18 cellular contexts compared by ENCODE assay signal in genomic region chr3:141860766-141861513, GRCh38. TPM values are rescaled to one million over a fixed set of nuclear protein-coding genes. Genes with fewer than 3 reads are reported as not detected.
DNase-seq lines count a peak whose midpoint lies in the region; TF ChIP-seq lines count a peak whose summit lies in the region.
"Had no signal": no experiment of that assay in that cellular context is flagged by ENCODE, and none has a peak within 500 bp of the region (broad histone marks: within the 10 kb centered on the region; RNA-seq: fewer than 3 reads in every experiment).

No MANE protein-coding gene starts in this region.

- intact Hi-C loops in PC-9 (cut with micrococcal nuclease; ENCODE audit: unreplicated experiment) = no loop called here

- WGBS in mesenchymal stem cell = 75% methylated on average over 6 of the region's 8 CpGs

- no peaks in the 10 kb centered on the region for H3K9me3 ChIP-seq in BLaER1
- no peaks in the 10 kb centered on the region for H3K9me3 ChIP-seq in Loucy (ENCODE audit: insufficient read depth, low read depth, low read length)
- H3K9me3 ChIP-seq in mesenchymal stem cell (ENCODE audit: control insufficient read depth, low read length) = no peaks in the 10 kb centered on the region
- H3K9me3 ChIP-seq in PC-9 (ENCODE audit: insufficient read depth, low read depth) = no peaks in the 10 kb centered on the region
- H3K9me3 ChIP-seq: gastrocnemius medialis had no signal

- TF ChIP-seq CTCF in Loucy (conservative IDR thresholded peaks at IDR 0.05; ENCODE audit: low read length) (no peak), endothelial cell (IDR thresholded peaks at IDR 0.05; ENCODE audit: unreplicated experiment) (no peak), PC-9 (conservative IDR thresholded peaks at IDR 0.05) (no peak)

- CTCF ChIA-PET in PC-9 (lab: Charles Lee) = no interaction called here

- H2BK120ac ChIP-seq in mesenchymal stem cell (ENCODE audit: low read depth, low read length) = no peak overlapping the region

- H3K79me1 ChIP-seq in mesenchymal stem cell (replicated peaks; ENCODE audit: low read length, poor library complexity, severe bottlenecking) = no peaks in the 10 kb centered on the region

- H4K91ac ChIP-seq in mesenchymal stem cell (ENCODE audit: low read length) = no peak overlapping the region

- POLR2A ChIA-PET in PC-9 (lab: Charles Lee; ENCODE audit: unreplicated experiment) = no interaction called here

- no peaks in the 10 kb centered on the region for H4K20me1 ChIP-seq in BLaER1
- H4K20me1 ChIP-seq in Loucy (ENCODE audit: insufficient read depth, low read length, poor library complexity, severe bottlenecking) = no peaks in the 10 kb centered on the region
- no peaks in the 10 kb centered on the region for H4K20me1 ChIP-seq in PC-9 (ENCODE audit: insufficient read depth)

- H3F3A ChIP-seq in Loucy (ENCODE audit: low read depth) (no peaks in the 10 kb centered on the region), PC-9 (ENCODE audit: insufficient read depth, low read depth) (no peaks in the 10 kb centered on the region)

- H3K18ac ChIP-seq in mesenchymal stem cell (ENCODE audit: low read depth in 1 of 2, low read length in 2 of 2) = peak overlapping the region in 1 of 2 experiments; percentile 12

- H3K9ac ChIP-seq in BLaER1 (no peak overlapping the region), Loucy (ENCODE audit: low read depth, low read length, poor library complexity, severe bottlenecking) (no peak overlapping the region), mesenchymal stem cell (ENCODE audit: low read length) (no peak overlapping the region)

- H3K4ac ChIP-seq in mesenchymal stem cell (ENCODE audit: low read depth in 1 of 2, low read length in 2 of 2) = peak overlapping the region in 1 of 2 experiments; percentile 50

- H3K23ac ChIP-seq in mesenchymal stem cell (ENCODE audit: low read length in 2 of 2) = no peak overlapping the region

- no TSS peak for BruUV-seq in PC-9 (replicated peaks; lab: Mats Ljungman, UMichigan)

- peaks cover 3% of the 10 kb centered on the region for H3K27me3 Mint-ChIP-seq in endothelial cell (ENCODE audit: unreplicated experiment)
- H3K27me3 Mint-ChIP-seq: CD4-positive, alpha-beta memory T cell had no signal

- H3K4me3 ChIP-seq in BLaER1 = no peak overlapping the region
- no peak overlapping the region for H3K4me3 ChIP-seq in Loucy (ENCODE audit: low read length, poor library complexity, severe bottlenecking)
- no peak overlapping the region for H3K4me3 ChIP-seq in mesenchymal stem cell (ENCODE audit: insufficient read depth in 1 of 2, low read depth in 1 of 2, low read length in 2 of 2)
- H3K4me3 ChIP-seq in PC-9 = no peak overlapping the region
- H3K4me3 ChIP-seq: gastrocnemius medialis had no signal

- peak overlapping the region; percentile 16 for H3K4me3 Mint-ChIP-seq in endothelial cell (ENCODE audit: unreplicated experiment)
- H3K4me3 Mint-ChIP-seq: CD4-positive, alpha-beta memory T cell; nephron progenitor cell had no signal

- no peak overlapping the region for H2AK5ac ChIP-seq in mesenchymal stem cell (ENCODE audit: low read length, severe bottlenecking)

- H3K4me2 ChIP-seq in BLaER1 = peak overlapping the region; percentile 41; the same call in 1 of the 2 replicates
- H3K4me2 ChIP-seq in Loucy (ENCODE audit: low read depth, low read length, poor library complexity, severe bottlenecking) = no peak overlapping the region
- H3K4me2 ChIP-seq in mesenchymal stem cell (ENCODE audit: low read length, poor library complexity, severe bottlenecking) = no peak overlapping the region
- no peak overlapping the region for H3K4me2 ChIP-seq in PC-9

- H2AFZ ChIP-seq in Loucy (ENCODE audit: low read length) = peak overlapping the region; percentile 48
- peak overlapping the region; percentile 77 for H2AFZ ChIP-seq in mesenchymal stem cell (ENCODE audit: low read depth, low read length)
- H2AFZ ChIP-seq in PC-9 = no peak overlapping the region

- H3K36me3 Mint-ChIP-seq in endothelial cell (ENCODE audit: low read depth, unreplicated experiment) = no peaks in the 10 kb centered on the region
- H3K36me3 Mint-ChIP-seq: CD4-positive, alpha-beta memory T cell had no signal

- H3K27ac Mint-ChIP-seq in endothelial cell (ENCODE audit: unreplicated experiment) = peak overlapping the region; percentile 96

- no peak overlapping the region for H3K14ac ChIP-seq in mesenchymal stem cell (ENCODE audit: low read length in 2 of 2)

- no peaks in the 10 kb centered on the region for H3K79me2 ChIP-seq in Loucy (ENCODE audit: insufficient read depth, low read length)
- no peaks in the 10 kb centered on the region for H3K79me2 ChIP-seq in PC-9 (ENCODE audit: low read depth)

- H3K4me1 ChIP-seq in BLaER1 (peaks cover 13% of the 10 kb centered on the region), Loucy (ENCODE audit: insufficient read depth, low read length, poor library complexity, severe bottlenecking) (peaks cover 8% of the 10 kb centered on the region), mesenchymal stem cell (ENCODE audit: control insufficient read depth, insufficient read depth, low read depth, low read length) (no peaks in the 10 kb centered on the region), PC-9 (replicated peaks; ENCODE audit: insufficient read depth) (no peaks in the 10 kb centered on the region)

- H3K4me1 Mint-ChIP-seq in endothelial cell (ENCODE audit: unreplicated experiment) = peaks cover 38% of the 10 kb centered on the region

- H2BK5ac ChIP-seq in mesenchymal stem cell (ENCODE audit: low read depth, low read length, poor library complexity, severe bottlenecking) = no peak overlapping the region

- H3K36me3 ChIP-seq in BLaER1 (no peaks in the 10 kb centered on the region), Loucy (ENCODE audit: insufficient read depth, low read length) (no peaks in the 10 kb centered on the region), mesenchymal stem cell (ENCODE audit: control insufficient read depth in 1 of 2, insufficient read depth in 2 of 2, low read depth in 1 of 2, low read length in 2 of 2) (no peaks in the 10 kb centered on the region), PC-9 (ENCODE audit: low read depth) (no peaks in the 10 kb centered on the region)
- H3K36me3 ChIP-seq: gastrocnemius medialis, WERI-Rb-1 had no signal

- DNase-seq in endothelial cell (ENCODE audit: low spot score) (no peak), mesenchymal stem cell (no peak), PC-9 (no peak), DMS153 (lab: John Stamatoyannopoulos, UW) (no peak), NCI-H1417 treated with DMSO at 0.1 percent for 48 hours (lab: John Stamatoyannopoulos, UW) (no peak), T-helper 2 cell (no peak)
- DNase-seq: activated naive CD4-positive, alpha-beta T cell treated with Interleukin-2 at 50 U/mL for 16 hours; aorta; CD4-positive, alpha-beta memory T cell; DMS53; gastrocnemius medialis; midbrain; NCI-H2029 treated with DMSO at 0.1 percent for 48 hours; nephron progenitor cell; stimulated activated CD4-positive, alpha-beta T cell treated with anti-CD3 and anti-CD28 coated beads, Interleukin-12 subunit alpha, Interleukin-12 subunit beta, amount 100 ng/mL, for 4 hours; WERI-Rb-1 had no signal

- no peak overlapping the region for H2BK12ac ChIP-seq in mesenchymal stem cell (ENCODE audit: low read length in 2 of 2)

- H3K27me3 ChIP-seq in BLaER1 = no peaks in the 10 kb centered on the region
- H3K27me3 ChIP-seq in Loucy (ENCODE audit: insufficient read depth, low read length, poor library complexity, severe bottlenecking) = no peaks in the 10 kb centered on the region
- no peaks in the 10 kb centered on the region for H3K27me3 ChIP-seq in mesenchymal stem cell (ENCODE audit: control insufficient read depth in 1 of 2, insufficient read depth in 1 of 2, low read length in 2 of 2)
- H3K27me3 ChIP-seq in PC-9 (ENCODE audit: insufficient read depth, low read depth) = no peaks in the 10 kb centered on the region
- H3K27me3 ChIP-seq: gastrocnemius medialis had no signal

- H2BK15ac ChIP-seq in mesenchymal stem cell (ENCODE audit: low read depth, poor library complexity, severe bottlenecking) = no peak overlapping the region

- H4K8ac ChIP-seq in mesenchymal stem cell (ENCODE audit: low read length) = no peak overlapping the region

- H3K9me2 ChIP-seq in Loucy (replicated peaks; ENCODE audit: low read depth, low read length) (no peaks in the 10 kb centered on the region), PC-9 (ENCODE audit: insufficient read depth) (no peaks in the 10 kb centered on the region)

- H3K27ac ChIP-seq in BLaER1 = no peak overlapping the region
- H3K27ac ChIP-seq in mesenchymal stem cell (ENCODE audit: low read length, poor library complexity, severe bottlenecking) = no peak overlapping the region
- no peak overlapping the region for H3K27ac ChIP-seq in PC-9
- H3K27ac ChIP-seq: WERI-Rb-1 had no signal

- H3K9me3 Mint-ChIP-seq in endothelial cell (ENCODE audit: unreplicated experiment) = no peaks in the 10 kb centered on the region
- H3K9me3 Mint-ChIP-seq: CD4-positive, alpha-beta memory T cell; nephron progenitor cell had no signal

RNA-seq across cellular contexts. Expression of gene ATP1B3, which starts 15.5 kb away (rescaled TPM):
- total RNA-seq in endothelial cell (ENCODE audit: unreplicated experiment) (273 TPM), PC-9 (2021) (54.3 and 69.7 TPM in 2 replicates)
- 207 TPM for polyA plus RNA-seq in mesenchymal stem cell (2013, experiment 1 of 2)
- 218 TPM for polyA plus RNA-seq in mesenchymal stem cell (2013, experiment 2 of 2)
